Comparison of ENCODE assay signal across 1 cellular context in the genomic region with DNA sequence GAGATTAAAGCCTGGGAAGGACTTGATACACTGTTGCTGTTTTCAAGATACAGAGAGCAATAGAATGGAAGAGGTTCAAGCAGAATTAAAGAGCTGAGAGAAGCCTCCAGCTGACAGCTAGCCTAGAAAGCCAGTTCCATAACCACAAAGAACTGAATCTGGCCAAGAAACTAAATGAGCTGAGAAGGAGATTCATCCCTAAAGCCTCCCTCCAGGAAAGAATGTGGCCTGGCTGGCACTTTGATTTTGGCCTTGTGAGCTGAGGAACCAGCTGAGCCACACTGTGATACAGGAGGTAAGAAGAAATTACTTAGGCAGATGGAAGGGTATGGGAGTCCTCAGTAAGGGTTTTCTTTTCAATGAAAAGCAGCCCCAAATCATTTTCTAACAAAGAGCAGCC.
TF ChIP-seq lines count a peak whose summit lies in the region.

No MANE protein-coding gene starts in this region.

TF ChIP-seq in K562, 482 proteins besides CTCF, POLR2A, EP300 and RAD21:
- TF ChIP-seq, protein P1, sequence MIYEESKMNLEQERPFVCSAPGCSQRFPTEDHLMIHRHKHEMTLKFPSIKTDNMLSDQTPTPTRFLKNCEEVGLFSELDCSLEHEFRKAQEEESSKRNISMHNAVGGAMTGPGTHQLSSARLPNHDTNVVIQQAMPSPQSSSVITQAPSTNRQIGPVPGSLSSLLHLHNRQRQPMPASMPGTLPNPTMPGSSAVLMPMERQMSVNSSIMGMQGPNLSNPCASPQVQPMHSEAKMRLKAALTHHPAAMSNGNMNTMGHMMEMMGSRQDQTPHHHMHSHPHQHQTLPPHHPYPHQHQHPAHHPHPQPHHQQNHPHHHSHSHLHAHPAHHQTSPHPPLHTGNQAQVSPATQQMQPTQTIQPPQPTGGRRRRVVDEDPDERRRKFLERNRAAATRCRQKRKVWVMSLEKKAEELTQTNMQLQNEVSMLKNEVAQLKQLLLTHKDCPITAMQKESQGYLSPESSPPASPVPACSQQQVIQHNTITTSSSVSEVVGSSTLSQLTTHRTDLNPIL (CRISPR knock-in tag; IDR thresholded peaks at IDR 0.05): no peak
- no peak for TF ChIP-seq ZNF707 (CRISPR knock-in tag; conservative IDR thresholded peaks at IDR 0.05)
- no peak for TF ChIP-seq POLR3G (IDR thresholded peaks at IDR 0.05; ENCODE audit: extremely low read depth, insufficient read length, insufficient replicate concordance)
- no peak for TF ChIP-seq KLF1 (tag; IDR thresholded peaks at IDR 0.05)
- no peak for TF ChIP-seq ETV5 (CRISPR knock-in tag; IDR thresholded peaks at IDR 0.05; ENCODE audit: low read depth)
- TF ChIP-seq GATAD2B (IDR thresholded peaks at IDR 0.05; ENCODE audit: borderline replicate concordance): no peak
- TF ChIP-seq, protein P2, sequence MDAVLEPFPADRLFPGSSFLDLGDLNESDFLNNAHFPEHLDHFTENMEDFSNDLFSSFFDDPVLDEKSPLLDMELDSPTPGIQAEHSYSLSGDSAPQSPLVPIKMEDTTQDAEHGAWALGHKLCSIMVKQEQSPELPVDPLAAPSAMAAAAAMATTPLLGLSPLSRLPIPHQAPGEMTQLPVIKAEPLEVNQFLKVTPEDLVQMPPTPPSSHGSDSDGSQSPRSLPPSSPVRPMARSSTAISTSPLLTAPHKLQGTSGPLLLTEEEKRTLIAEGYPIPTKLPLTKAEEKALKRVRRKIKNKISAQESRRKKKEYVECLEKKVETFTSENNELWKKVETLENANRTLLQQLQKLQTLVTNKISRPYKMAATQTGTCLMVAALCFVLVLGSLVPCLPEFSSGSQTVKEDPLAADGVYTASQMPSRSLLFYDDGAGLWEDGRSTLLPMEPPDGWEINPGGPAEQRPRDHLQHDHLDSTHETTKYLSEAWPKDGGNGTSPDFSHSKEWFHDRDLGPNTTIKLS (IDR thresholded peaks at IDR 0.05; ENCODE audit: borderline replicate concordance, low read depth): no peak
- no peak for TF ChIP-seq ZNF644 (tag; IDR thresholded peaks at IDR 0.05; ENCODE audit: low read depth)
- TF ChIP-seq SMARCA5 (IDR thresholded peaks at IDR 0.05): no peak
- TF ChIP-seq, protein P3, sequence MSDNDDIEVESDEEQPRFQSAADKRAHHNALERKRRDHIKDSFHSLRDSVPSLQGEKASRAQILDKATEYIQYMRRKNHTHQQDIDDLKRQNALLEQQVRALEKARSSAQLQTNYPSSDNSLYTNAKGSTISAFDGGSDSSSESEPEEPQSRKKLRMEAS (CRISPR knock-in tag; IDR thresholded peaks at IDR 0.05): no peak
TF ChIP-seq in K562: peak in this region for 0.
